In the genomic region with DNA sequence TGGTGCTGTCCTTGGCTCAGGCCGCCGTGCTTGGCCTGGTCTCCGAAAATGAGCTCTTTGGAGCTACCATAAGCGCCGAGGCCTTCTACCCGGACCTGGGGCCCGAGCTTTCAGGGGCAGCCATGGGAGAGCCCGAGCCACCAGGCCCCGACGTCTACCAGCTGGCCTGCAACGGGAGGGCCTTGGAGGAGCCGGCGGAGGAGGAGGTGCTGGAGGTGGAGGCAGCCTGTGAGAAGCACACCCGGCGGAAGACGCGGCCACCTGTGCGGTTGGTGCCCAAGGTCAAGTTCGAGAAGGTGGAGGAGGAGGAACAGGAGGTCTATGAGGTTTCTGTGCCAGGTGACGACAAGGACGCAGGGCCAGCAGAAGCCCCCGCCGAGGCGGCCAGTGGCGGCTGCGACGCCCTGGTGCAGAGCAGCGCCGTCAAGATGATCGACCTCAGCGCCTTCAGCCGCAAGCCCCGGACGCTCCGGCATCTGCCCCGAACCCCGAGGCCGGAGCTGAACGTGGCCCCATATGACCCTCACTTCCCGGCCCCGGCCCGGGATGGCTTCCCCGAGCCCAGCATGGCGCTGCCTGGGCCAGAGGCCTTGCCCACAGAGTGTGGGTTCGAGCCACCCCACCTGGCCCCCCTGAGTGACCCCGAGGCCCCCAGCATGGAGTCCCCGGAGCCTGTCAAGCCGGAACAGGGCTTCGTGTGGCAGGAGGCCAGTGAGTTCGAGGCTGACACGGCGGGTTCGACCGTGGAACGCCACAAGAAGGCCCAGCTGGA, we compare ENCODE assay signal across 21 cellular contexts.
"Had no signal": no experiment of that assay in that cellular context is flagged by ENCODE, and none has a peak within 500 bp of the region (broad histone marks: within the 10 kb centered on the region; RNA-seq: fewer than 3 reads in every experiment).

No MANE protein-coding gene starts in this region.

- H3K4me3 ChIP-seq: ascending aorta, breast epithelium, esophagus muscularis mucosa, heart right ventricle, ovary, sigmoid colon, transverse colon had no signal

- H3K36me3 ChIP-seq: breast epithelium, ovary had no signal

- H3K27ac ChIP-seq: ascending aorta, breast epithelium, ovary had no signal

- ATAC-seq: activated CD8-positive, alpha-beta T cell treated with anti-CD3 and anti-CD28 coated beads, Interleukin-2, amount 10 ng/mL, durations not matched to agents 7 days and 5 days; left ventricle myocardium superior; T-cell had no signal

- H3K9me3 ChIP-seq: ascending aorta, breast epithelium, esophagus muscularis mucosa, heart right ventricle, ovary, sigmoid colon, transverse colon had no signal

- H3K27me3 ChIP-seq: ascending aorta, breast epithelium, esophagus muscularis mucosa, heart right ventricle, ovary, sigmoid colon, transverse colon had no signal

- DNase-seq: activated CD4-positive, alpha-beta T cell treated with anti-CD3 and anti-CD28 coated beads for 48 hours; activated CD4-positive, CD25-positive, alpha-beta regulatory T cell; activated CD8-positive, alpha-beta memory T cell treated with anti-CD3 and anti-CD28 coated beads, Interleukin-2, amount 50 U/mL, for 4 hours; activated CD8-positive, alpha-beta T cell treated with anti-CD3 and anti-CD28 coated beads, Interleukin-2, amount 10 ng/mL, durations not matched to agents 7 days and 5 days; activated effector memory CD4-positive, alpha-beta T cell treated with anti-CD3 and anti-CD28 coated beads, Interleukin-2, amount 50 U/mL, for 16 hours; activated T-cell treated with anti-CD3 and anti-CD28 coated beads, Interleukin-2, amount 50 U/mL, for 48 hours; effector CD8-positive, alpha-beta T cell; heart right ventricle; kidney glomerular epithelial cell; left ventricle myocardium superior; naive B cell; ovary; sigmoid colon; stimulated activated CD4-positive, alpha-beta T cell treated with anti-CD3 and anti-CD28 coated beads, Interleukin-1b, Interleukin-23, amount 100 ng/mL, for 48 hours; stimulated activated CD8-positive, alpha-beta memory T cell treated with anti-CD3 and anti-CD28 coated beads, Interleukin-4, amount 100 ng/mL, for 48 hours; stimulated activated naive CD4-positive, alpha-beta T cell; T-cell; transverse colon had no signal
